Comparison of ENCODE assay signal across 8 cellular contexts in genomic region chr5:138033275-138033808, GRCh38. TPM values are rescaled to one million over a fixed set of nuclear protein-coding genes. Genes with fewer than 3 reads are reported as not detected.
DNase-seq lines count a peak whose midpoint lies in the region; ATAC-seq and TF ChIP-seq lines count a peak whose summit lies in the region.

No MANE protein-coding gene starts in this region.

- peaks cover 0 to 2% (median 0%) of the 10 kb centered on the region in 7 donors for H3K9me3 Mint-ChIP-seq in CD14-positive monocyte
- H3K9me3 Mint-ChIP-seq in neural progenitor cell = no peaks in the 10 kb centered on the region

- H3K9me3 ChIP-seq in SK-N-MC (ENCODE audit: low read depth, low read length) (no peaks in the 10 kb centered on the region), neural progenitor cell (ENCODE audit: low read depth) (no peaks in the 10 kb centered on the region)

- peaks cover 48% of the 10 kb centered on the region for H3K79me2 ChIP-seq in neural progenitor cell (ENCODE audit: low read depth)

- H3K36me3 ChIP-seq in SK-N-MC (ENCODE audit: insufficient read depth, low read length) (peaks cover under 1% of the 10 kb centered on the region; the same call in 1 of the 2 replicates), neural progenitor cell (no peaks in the 10 kb centered on the region)

- ATAC-seq in GM19043 (IDR thresholded peaks at IDR 0.05; ENCODE audit: low read depth, unreplicated experiment) (peak; percentile 11), HG03432 (IDR thresholded peaks at IDR 0.05; ENCODE audit: unreplicated experiment) (peak; percentile 13), esophagus mucosa (peak; percentile 41)

- H3K4me2 ChIP-seq in neural progenitor cell = peak overlapping the region; percentile 88

- no peak for TF ChIP-seq CTCF in CD14-positive monocyte (IDR thresholded peaks at IDR 0.05)
- TF ChIP-seq CTCF in neural progenitor cell (IDR thresholded peaks at IDR 0.05) = no peak

- DNase-seq in CD14-positive monocyte (ENCODE audit: low spot score) = no peak
- DNase-seq in SK-N-MC (ENCODE audit: low read depth, low spot score) = no peak
- DNase-seq in neural progenitor cell (ENCODE audit: low spot score) = peak; percentile 55
- no peak for DNase-seq in HuH-7 (ENCODE audit: low spot score)
- no peak for DNase-seq in middle frontal gyrus (ENCODE audit: extremely low spot score, low spot score)

- H3K4me1 Mint-ChIP-seq in CD14-positive monocyte (peaks cover 49% of the 10 kb centered on the region), neural progenitor cell (peaks cover 30% of the 10 kb centered on the region)

- peaks cover 0 to 5% of the 10 kb centered on the region in 2 donors for H3K36me3 Mint-ChIP-seq in CD14-positive monocyte
- peaks cover 8% of the 10 kb centered on the region for H3K36me3 Mint-ChIP-seq in neural progenitor cell

- H3K4me3 Mint-ChIP-seq in CD14-positive monocyte = peak overlapping the region; percentile 93 to 99
- peak overlapping the region; percentile 99 for H3K4me3 Mint-ChIP-seq in neural progenitor cell

- intact Hi-C loops in CD14-positive monocyte (cut with micrococcal nuclease) = loop anchor here (5.0 to 10.0 kb wide), 3 partner anchors 36 to 301 kb away; partner anchors contain the start of genes CDC25C (in 1 of the 2), FAM53C (in 1 of the 2) and HNRNPA0 (in 1 of the 2)

- peaks cover 14% of the 10 kb centered on the region for H3F3A ChIP-seq in neural progenitor cell (ENCODE audit: low read depth)

- H3K4me3 ChIP-seq in SK-N-MC (peak overlapping the region; percentile 98), neural progenitor cell (peak overlapping the region; percentile 70)

- H3K27me3 ChIP-seq in neural progenitor cell = no peaks in the 10 kb centered on the region

- H3K9ac ChIP-seq in SK-N-MC (ENCODE audit: insufficient read length) (peak overlapping the region; percentile 98), neural progenitor cell (peak overlapping the region; percentile 64)

- H3K27me3 Mint-ChIP-seq in CD14-positive monocyte (ENCODE audit: low read depth in 3 of 3) (no peaks in the 10 kb centered on the region), neural progenitor cell (ENCODE audit: insufficient read depth, low read depth) (peaks cover 4% of the 10 kb centered on the region)

- peak overlapping the region; percentile 95; the same call in 1 of the 2 replicates for H3K27ac ChIP-seq in SK-N-MC
- H3K27ac ChIP-seq in neural progenitor cell = peak overlapping the region; percentile 99

- H3K27ac Mint-ChIP-seq in CD14-positive monocyte (peak overlapping the region; percentile 95 to 99 (median 98)), neural progenitor cell (peak overlapping the region; percentile 96)

- H3K4me1 ChIP-seq in neural progenitor cell = peaks cover 12% of the 10 kb centered on the region

- peaks cover 42% of the 10 kb centered on the region for H4K20me1 ChIP-seq in neural progenitor cell (ENCODE audit: low read depth)

- H2AFZ ChIP-seq in neural progenitor cell (replicated peaks) = peak overlapping the region; percentile 91

RNA-seq across cellular contexts. Expression of gene FAM13B, which starts 0.5 kb away (rescaled TPM):
- polyA plus RNA-seq in CD14-positive monocyte = 10 to 100 TPM; 11.5 to 17.0 TPM
- total RNA-seq in esophagus mucosa = 14.5 TPM
- 25.4 and 41.7 TPM in 2 replicates for total RNA-seq in neural progenitor cell (ENCODE audit: low replicate concordance)

RNA-seq across cellular contexts. Expression of gene WNT8A, which starts 50.5 kb away (rescaled TPM):
- polyA plus RNA-seq in CD14-positive monocyte = not detected
- total RNA-seq in esophagus mucosa (not detected), neural progenitor cell (ENCODE audit: low replicate concordance) (0.25 TPM in 1 of 2 replicates, not detected in the other)
